3 cellular contexts compared by ENCODE assay signal in the genomic region with DNA sequence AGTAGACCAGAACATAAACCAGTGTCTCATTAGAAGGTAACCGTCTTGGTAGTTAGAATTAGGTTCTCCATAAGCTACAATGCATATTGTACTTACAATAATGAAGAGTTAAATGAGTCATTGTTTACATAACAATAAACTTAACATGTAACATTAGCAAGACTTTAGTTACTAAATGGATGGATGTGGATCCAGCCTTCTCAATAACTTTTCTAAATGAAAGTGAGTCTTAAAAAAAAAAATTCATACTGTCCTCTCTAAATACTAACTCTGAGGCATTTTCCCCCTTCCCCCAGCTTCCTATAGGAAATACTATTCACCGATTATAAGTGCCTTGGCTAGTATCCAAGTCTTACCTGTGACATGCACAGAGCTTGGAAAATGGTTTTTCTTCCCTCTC.
TF ChIP-seq lines count a peak whose summit lies in the region.

No MANE protein-coding gene starts in this region.

TF ChIP-seq in SK-N-SH, 30 proteins besides CTCF, POLR2A, EP300 and RAD21:
- TF ChIP-seq NFIC (IDR thresholded peaks at IDR 0.05; ENCODE audit: borderline replicate concordance): peak; percentile 24; the same call in 1 of the 2 replicates
- TF ChIP-seq, protein P1, sequence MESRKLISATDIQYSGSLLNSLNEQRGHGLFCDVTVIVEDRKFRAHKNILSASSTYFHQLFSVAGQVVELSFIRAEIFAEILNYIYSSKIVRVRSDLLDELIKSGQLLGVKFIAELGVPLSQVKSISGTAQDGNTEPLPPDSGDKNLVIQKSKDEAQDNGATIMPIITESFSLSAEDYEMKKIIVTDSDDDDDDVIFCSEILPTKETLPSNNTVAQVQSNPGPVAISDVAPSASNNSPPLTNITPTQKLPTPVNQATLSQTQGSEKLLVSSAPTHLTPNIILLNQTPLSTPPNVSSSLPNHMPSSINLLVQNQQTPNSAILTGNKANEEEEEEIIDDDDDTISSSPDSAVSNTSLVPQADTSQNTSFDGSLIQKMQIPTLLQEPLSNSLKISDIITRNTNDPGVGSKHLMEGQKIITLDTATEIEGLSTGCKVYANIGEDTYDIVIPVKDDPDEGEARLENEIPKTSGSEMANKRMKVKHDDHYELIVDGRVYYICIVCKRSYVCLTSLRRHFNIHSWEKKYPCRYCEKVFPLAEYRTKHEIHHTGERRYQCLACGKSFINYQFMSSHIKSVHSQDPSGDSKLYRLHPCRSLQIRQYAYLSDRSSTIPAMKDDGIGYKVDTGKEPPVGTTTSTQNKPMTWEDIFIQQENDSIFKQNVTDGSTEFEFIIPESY (IDR thresholded peaks at IDR 0.05; ENCODE audit: borderline replicate concordance, low read depth): no peak

TF ChIP-seq in SK-N-SH treated with all-trans-retinoic acid at 6 μM for 48 hours, 23 proteins besides CTCF, POLR2A, EP300 and RAD21:
- TF ChIP-seq PATZ1 (CRISPR knock-in tag; IDR thresholded peaks at IDR 0.05; ENCODE audit: borderline replicate concordance) (no peak), ZFP30 (CRISPR knock-in tag; IDR thresholded peaks at IDR 0.05) (no peak), ESRRG (CRISPR knock-in tag; IDR thresholded peaks at IDR 0.05) (no peak), BACH2 (CRISPR knock-in tag; IDR thresholded peaks at IDR 0.05; ENCODE audit: borderline replicate concordance) (no peak)

TF ChIP-seq in Ishikawa, 13 proteins besides CTCF, POLR2A, EP300 and RAD21:
- peak; percentile 35; the same call in 1 of the 2 replicates for TF ChIP-seq NFIC (IDR thresholded peaks at IDR 0.05)
- no peak for TF ChIP-seq TAF1 (IDR thresholded peaks at IDR 0.05; ENCODE audit: low read depth)
TF ChIP-seq in Ishikawa: peak in this region for 1.
